In the genomic region with DNA sequence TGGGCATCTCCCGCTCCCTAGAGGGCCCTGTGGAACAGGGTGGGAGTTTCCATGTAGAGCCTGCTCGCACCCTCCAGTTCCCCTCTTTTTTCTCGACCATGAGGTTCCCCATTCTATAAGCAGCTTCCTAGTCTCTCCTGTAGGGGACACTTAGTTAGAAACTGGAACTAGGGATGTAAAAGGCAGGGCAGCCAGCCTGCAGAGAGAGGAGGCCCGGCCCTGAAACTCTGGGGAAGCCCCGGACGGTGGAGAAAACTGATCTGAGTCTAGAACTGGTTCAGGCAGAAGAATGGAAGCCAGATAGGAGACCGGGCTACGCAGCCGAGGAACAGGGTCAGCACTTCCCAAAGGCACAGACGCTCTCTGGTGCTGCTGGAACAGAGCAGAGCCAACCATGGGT, we compare ENCODE assay signal across 1 cellular context.
TF ChIP-seq lines count a peak whose summit lies in the region.

No MANE protein-coding gene starts in this region.

TF ChIP-seq in GM12878, 131 proteins besides CTCF, POLR2A, EP300 and RAD21:
- TF ChIP-seq IKZF2 (IDR thresholded peaks at IDR 0.05) (no peak), NRF1 (conservative IDR thresholded peaks at IDR 0.05; ENCODE audit: low read depth, low read length) (no peak), MLLT1 (IDR thresholded peaks at IDR 0.05) (peak; percentile 91), MXI1 (IDR thresholded peaks at IDR 0.05; ENCODE audit: low read depth, low read length) (no peak), WRNIP1 (IDR thresholded peaks at IDR 0.05; ENCODE audit: borderline replicate concordance, low read depth, low read length) (no peak), BRCA1 (IDR thresholded peaks at IDR 0.05; ENCODE audit: low read depth, low read length) (no peak), BCL3 (IDR thresholded peaks at IDR 0.05; ENCODE audit: borderline replicate concordance, insufficient read depth, low read depth, low read length, poor library complexity, severe bottlenecking) (no peak), CREB1 (IDR thresholded peaks at IDR 0.05; ENCODE audit: low read depth) (no peak), SRF (IDR thresholded peaks at IDR 0.05; ENCODE audit: low read depth in 2 of 2, low read length in 2 of 2) (peak in 1 of 2 experiments; percentile 40; a peak in 1 of 4 replicates), FOXK2 (IDR thresholded peaks at IDR 0.05) (no peak), GABPA (IDR thresholded peaks at IDR 0.05; ENCODE audit: low read depth) (no peak), ELK1 (IDR thresholded peaks at IDR 0.05; ENCODE audit: low read depth, low read length) (no peak), CEBPZ (IDR thresholded peaks at IDR 0.05; ENCODE audit: low read depth, low read length) (no peak), SPI1 (IDR thresholded peaks at IDR 0.05; ENCODE audit: borderline replicate concordance, insufficient read depth, low read depth, low read length) (0 out of 2 replicates have a peak, but pooled peaks have one; percentile 23), ZSCAN29 (IDR thresholded peaks at IDR 0.05) (no peak), SMARCA5 (IDR thresholded peaks at IDR 0.05) (no peak), YY1 (IDR thresholded peaks at IDR 0.05; ENCODE audit: low read depth, low read length) (no peak), E4F1 (IDR thresholded peaks at IDR 0.05; ENCODE audit: borderline replicate concordance, partially characterized antibody) (no peak), E2F4 (IDR thresholded peaks at IDR 0.05; ENCODE audit: low read depth, low read length) (no peak), PAX8 (IDR thresholded peaks at IDR 0.05) (no peak), MEF2B (IDR thresholded peaks at IDR 0.05; ENCODE audit: partially characterized antibody, poor library complexity, severe bottlenecking) (peak; percentile 49), TARDBP (IDR thresholded peaks at IDR 0.05; ENCODE audit: borderline replicate concordance) (no peak), RB1 (IDR thresholded peaks at IDR 0.05; ENCODE audit: borderline replicate concordance) (no peak), BMI1 (IDR thresholded peaks at IDR 0.05; ENCODE audit: borderline replicate concordance) (no peak), CEBPB (IDR thresholded peaks at IDR 0.05; ENCODE audit: borderline replicate concordance in 1 of 2, low read depth in 2 of 2, low read length in 2 of 2) (no peak), ZNF217 (IDR thresholded peaks at IDR 0.05) (no peak), ATF2 (IDR thresholded peaks at IDR 0.05; ENCODE audit: low read length) (no peak), NR2C1 (IDR thresholded peaks at IDR 0.05) (no peak), ZNF24 (IDR thresholded peaks at IDR 0.05) (no peak), NFXL1 (IDR thresholded peaks at IDR 0.05; ENCODE audit: borderline replicate concordance) (no peak), RUNX3 (IDR thresholded peaks at IDR 0.05; ENCODE audit: low read length) (0 out of 2 replicates have a peak, but pooled peaks have one; percentile 8), CHD1 (IDR thresholded peaks at IDR 0.05; ENCODE audit: low read depth, low read length) (no peak), ESRRA (IDR thresholded peaks at IDR 0.05; ENCODE audit: low read length) (no peak), SP1 (IDR thresholded peaks at IDR 0.05; ENCODE audit: low read depth, low read length) (no peak), SREBF2 (IDR thresholded peaks at IDR 0.05; ENCODE audit: low read length) (no peak), SREBF1 (IDR thresholded peaks at IDR 0.05; ENCODE audit: low read length) (no peak), ZNF274 (IDR thresholded peaks at IDR 0.05; ENCODE audit: insufficient read depth, insufficient read length) (no peak), MTA3 (IDR thresholded peaks at IDR 0.05; ENCODE audit: borderline replicate concordance, low read length) (no peak)
- TF ChIP-seq, protein P1, sequence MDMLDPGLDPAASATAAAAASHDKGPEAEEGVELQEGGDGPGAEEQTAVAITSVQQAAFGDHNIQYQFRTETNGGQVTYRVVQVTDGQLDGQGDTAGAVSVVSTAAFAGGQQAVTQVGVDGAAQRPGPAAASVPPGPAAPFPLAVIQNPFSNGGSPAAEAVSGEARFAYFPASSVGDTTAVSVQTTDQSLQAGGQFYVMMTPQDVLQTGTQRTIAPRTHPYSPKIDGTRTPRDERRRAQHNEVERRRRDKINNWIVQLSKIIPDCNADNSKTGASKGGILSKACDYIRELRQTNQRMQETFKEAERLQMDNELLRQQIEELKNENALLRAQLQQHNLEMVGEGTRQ (IDR thresholded peaks at IDR 0.05; ENCODE audit: borderline replicate concordance, low read depth, low read length): no peak
- TF ChIP-seq, protein P2, sequence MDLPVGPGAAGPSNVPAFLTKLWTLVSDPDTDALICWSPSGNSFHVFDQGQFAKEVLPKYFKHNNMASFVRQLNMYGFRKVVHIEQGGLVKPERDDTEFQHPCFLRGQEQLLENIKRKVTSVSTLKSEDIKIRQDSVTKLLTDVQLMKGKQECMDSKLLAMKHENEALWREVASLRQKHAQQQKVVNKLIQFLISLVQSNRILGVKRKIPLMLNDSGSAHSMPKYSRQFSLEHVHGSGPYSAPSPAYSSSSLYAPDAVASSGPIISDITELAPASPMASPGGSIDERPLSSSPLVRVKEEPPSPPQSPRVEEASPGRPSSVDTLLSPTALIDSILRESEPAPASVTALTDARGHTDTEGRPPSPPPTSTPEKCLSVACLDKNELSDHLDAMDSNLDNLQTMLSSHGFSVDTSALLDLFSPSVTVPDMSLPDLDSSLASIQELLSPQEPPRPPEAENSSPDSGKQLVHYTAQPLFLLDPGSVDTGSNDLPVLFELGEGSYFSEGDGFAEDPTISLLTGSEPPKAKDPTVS (IDR thresholded peaks at IDR 0.05; ENCODE audit: low read depth, low read length): no peak
- TF ChIP-seq, protein P3, sequence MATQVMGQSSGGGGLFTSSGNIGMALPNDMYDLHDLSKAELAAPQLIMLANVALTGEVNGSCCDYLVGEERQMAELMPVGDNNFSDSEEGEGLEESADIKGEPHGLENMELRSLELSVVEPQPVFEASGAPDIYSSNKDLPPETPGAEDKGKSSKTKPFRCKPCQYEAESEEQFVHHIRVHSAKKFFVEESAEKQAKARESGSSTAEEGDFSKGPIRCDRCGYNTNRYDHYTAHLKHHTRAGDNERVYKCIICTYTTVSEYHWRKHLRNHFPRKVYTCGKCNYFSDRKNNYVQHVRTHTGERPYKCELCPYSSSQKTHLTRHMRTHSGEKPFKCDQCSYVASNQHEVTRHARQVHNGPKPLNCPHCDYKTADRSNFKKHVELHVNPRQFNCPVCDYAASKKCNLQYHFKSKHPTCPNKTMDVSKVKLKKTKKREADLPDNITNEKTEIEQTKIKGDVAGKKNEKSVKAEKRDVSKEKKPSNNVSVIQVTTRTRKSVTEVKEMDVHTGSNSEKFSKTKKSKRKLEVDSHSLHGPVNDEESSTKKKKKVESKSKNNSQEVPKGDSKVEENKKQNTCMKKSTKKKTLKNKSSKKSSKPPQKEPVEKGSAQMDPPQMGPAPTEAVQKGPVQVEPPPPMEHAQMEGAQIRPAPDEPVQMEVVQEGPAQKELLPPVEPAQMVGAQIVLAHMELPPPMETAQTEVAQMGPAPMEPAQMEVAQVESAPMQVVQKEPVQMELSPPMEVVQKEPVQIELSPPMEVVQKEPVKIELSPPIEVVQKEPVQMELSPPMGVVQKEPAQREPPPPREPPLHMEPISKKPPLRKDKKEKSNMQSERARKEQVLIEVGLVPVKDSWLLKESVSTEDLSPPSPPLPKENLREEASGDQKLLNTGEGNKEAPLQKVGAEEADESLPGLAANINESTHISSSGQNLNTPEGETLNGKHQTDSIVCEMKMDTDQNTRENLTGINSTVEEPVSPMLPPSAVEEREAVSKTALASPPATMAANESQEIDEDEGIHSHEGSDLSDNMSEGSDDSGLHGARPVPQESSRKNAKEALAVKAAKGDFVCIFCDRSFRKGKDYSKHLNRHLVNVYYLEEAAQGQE (IDR thresholded peaks at IDR 0.05; ENCODE audit: low read depth, low read length): no peak
